Comparison of ENCODE assay signal across 12 cellular contexts in genomic region chr2:55165567-55165966, GRCh38.
A peak's percentile ranks its signal among the peaks of the same experiment; 100 is the strongest.
DNase-seq lines count a peak whose midpoint lies in the region.
"Had no signal": no experiment of that assay in that cellular context is flagged by ENCODE, and none has a peak within 500 bp of the region (broad histone marks: within the 10 kb centered on the region; RNA-seq: fewer than 3 reads in every experiment).

No MANE protein-coding gene starts in this region.

- H3K4me1 ChIP-seq in GM23248 (ENCODE audit: insufficient read depth): peaks cover 88% of the 10 kb centered on the region

- no peaks in the 10 kb centered on the region for H3K36me3 ChIP-seq in GM23248 (ENCODE audit: low read depth)
- H3K36me3 ChIP-seq: heart right ventricle had no signal

- H4K20me1 ChIP-seq in GM23248 (ENCODE audit: insufficient read depth): no peaks in the 10 kb centered on the region

- peak overlapping the region; percentile 4; the same call in 1 of the 2 replicates for H3K27ac ChIP-seq in GM23248
- H3K27ac ChIP-seq: heart right ventricle had no signal

- DNase-seq in GM23248: peak; percentile 89
- peak; percentile 26 for DNase-seq in SW480 (ENCODE audit: low spot score)
- DNase-seq in fibroblast of gingiva (ENCODE audit: low read depth): peak; percentile 53
- DNase-seq in renal cortical epithelial cell (ENCODE audit: low read depth): peak; percentile 78
- no peak for DNase-seq in Kasumi-1 (lab: John Stamatoyannopoulos, UW)
- no peak for DNase-seq in NCI-H2227 (lab: John Stamatoyannopoulos, UW; ENCODE audit: unreplicated experiment)
- DNase-seq in NCI-H69 (lab: John Stamatoyannopoulos, UW): no peak
- DNase-seq in NCI-H2029 treated with DMSO at 0.1 percent for 48 hours (lab: John Stamatoyannopoulos, UW): no peak
- DNase-seq: heart right ventricle, SHP77 treated with DMSO at 0.1 percent for 48 hours had no signal

- no peak overlapping the region for H2AFZ ChIP-seq in GM23248

- peaks cover 73% of the 10 kb centered on the region for H3F3A ChIP-seq in GM23248 (ENCODE audit: insufficient read depth)

- no peaks in the 10 kb centered on the region for H3K9me2 ChIP-seq in GM23248 (ENCODE audit: insufficient read depth)

- peak overlapping the region; percentile 75 for H3K4me2 ChIP-seq in GM23248 (ENCODE audit: unreplicated experiment)

- no peaks in the 10 kb centered on the region for H3K9me3 ChIP-seq in GM23248 (ENCODE audit: low read depth)
- H3K9me3 ChIP-seq: heart right ventricle had no signal

- H3K4me3 ChIP-seq in GM23248: no peak overlapping the region
- H3K4me3 ChIP-seq: coronary artery, heart right ventricle, skin epidermis had no signal

- H3K27me3 ChIP-seq in GM23248 (replicated peaks; ENCODE audit: insufficient read depth): no peaks in the 10 kb centered on the region
- H3K27me3 ChIP-seq: heart right ventricle had no signal

- in situ Hi-C loops in GM23248 (cut with MboI): loop anchor here (10.0 kb wide), 1 partner anchor 261 kb away; no protein-coding TSS in a partner anchor

- 0 out of 2 replicates have a peak overlapping the region, but pooled peaks have one; percentile 29 for H3K9ac ChIP-seq in GM23248

- H3K79me2 ChIP-seq in GM23248 (ENCODE audit: insufficient read depth): peaks cover 56% of the 10 kb centered on the region

- 72 to 78% methylated on average over 4 of the region's 4 CpGs for WGBS in GM23248 (ENCODE audit: low coverage in 1 of 2, low lambda C conversion rate in 2 of 2, missing lambda C conversion rate in 2 of 2), 2 experiments

Comparison
In these comparisons a context has a peak if more than half of its experiments do, and no peak if none do; other contexts are left out.
1. DNase-seq: peak in GM23248 (single experiment), SW480 (single experiment), fibroblast of gingiva (single experiment) and renal cortical epithelial cell (single experiment); none in Kasumi-1 (0 of 2), NCI-H2227 (single experiment), NCI-H69 (single experiment) and NCI-H2029 treated with DMSO at 0.1 percent for 48 hours (single experiment).